15 cellular contexts compared by ENCODE assay signal in genomic region chr4:37964734-37965457, GRCh38. TPM values are rescaled to one million over a fixed set of nuclear protein-coding genes. Genes with fewer than 3 reads are reported as not detected.
DNase-seq lines count a peak whose midpoint lies in the region; ATAC-seq, FAIRE-seq and TF ChIP-seq lines count a peak whose summit lies in the region.
"Had no signal": no experiment of that assay in that cellular context is flagged by ENCODE, and none has a peak within 500 bp of the region (broad histone marks: within the 10 kb centered on the region; RNA-seq: fewer than 3 reads in every experiment).

No MANE protein-coding gene starts in this region.

- H3K36me3 Mint-ChIP-seq in stimulated activated naive CD8-positive, alpha-beta T cell treated with anti-CD3 and anti-CD28 coated beads, Interleukin-15, Interleukin-2, amounts not matched to agents 100 ng/mL and 50 ng/mL, for 24 hours (ENCODE audit: low read depth) = no peaks in the 10 kb centered on the region
- peaks cover 0 to 6% (median 5%) of the 10 kb centered on the region in 3 donors for H3K36me3 Mint-ChIP-seq in naive thymus-derived CD8-positive, alpha-beta T cell

- H3K27ac Mint-ChIP-seq in stimulated activated naive CD8-positive, alpha-beta T cell treated with anti-CD3 and anti-CD28 coated beads, Interleukin-15, Interleukin-2, amounts not matched to agents 100 ng/mL and 50 ng/mL, for 24 hours = peak overlapping the region; percentile 28
- no peak overlapping the region for H3K27ac Mint-ChIP-seq in stimulated activated naive CD8-positive, alpha-beta T cell treated with anti-CD3 and anti-CD28 coated beads, Interleukin-15, amount 100 ng/mL, for 72 hours
- peak overlapping the region in 4 of 10 donors; percentile 6 to 48 (median 20) for H3K27ac Mint-ChIP-seq in naive thymus-derived CD8-positive, alpha-beta T cell
- H3K27ac Mint-ChIP-seq: activated T-helper 1 cell treated with anti-CD3 and anti-CD28 coated beads, Interleukin-12 subunit alpha, Interleukin-12 subunit beta, Interleukin-2, Interleukin-4 antibody, amounts not matched to agents 30 ng/mL and 10 ng/mL and 1 ng/mL, durations not matched to agents 14 hours and 24 hours and 36 hours; T-cell had no signal

- no peak for TF ChIP-seq POLR2A in H54 (IDR thresholded peaks at IDR 0.05; ENCODE audit: low read depth, low read length)

- no peak for ATAC-seq in stimulated activated naive CD8-positive, alpha-beta T cell treated with anti-CD3 and anti-CD28 coated beads, Interleukin-15, Interleukin-2, amounts not matched to agents 100 U/mL and 50 U/mL, for 24 hours
- ATAC-seq in GM21825 (IDR thresholded peaks at IDR 0.05; ENCODE audit: unreplicated experiment) = peak; percentile 79
- ATAC-seq in HG03442 (IDR thresholded peaks at IDR 0.05; ENCODE audit: unreplicated experiment) = peak; percentile 69
- ATAC-seq in stimulated activated naive CD8-positive, alpha-beta T cell treated with anti-CD3 and anti-CD28 coated beads, Interleukin-15, amount 100 ng/mL, for 72 hours = peak; percentile 20
- no peak for ATAC-seq in naive thymus-derived CD8-positive, alpha-beta T cell
- ATAC-seq: esophagus mucosa, T-cell had no signal

- POLR2A ChIA-PET in naive thymus-derived CD8-positive, alpha-beta T cell (lab: Charles Lee) = no interaction called here

- H3K4me3 Mint-ChIP-seq in stimulated activated naive CD8-positive, alpha-beta T cell treated with anti-CD3 and anti-CD28 coated beads, Interleukin-15, Interleukin-2, amounts not matched to agents 100 ng/mL and 50 ng/mL, for 24 hours = no peak overlapping the region
- no peak overlapping the region for H3K4me3 Mint-ChIP-seq in stimulated activated naive CD8-positive, alpha-beta T cell treated with anti-CD3 and anti-CD28 coated beads, Interleukin-15, amount 100 ng/mL, for 72 hours
- no peak overlapping the region for H3K4me3 Mint-ChIP-seq in naive thymus-derived CD8-positive, alpha-beta T cell
- H3K4me3 Mint-ChIP-seq: activated T-helper 1 cell treated with anti-CD3 and anti-CD28 coated beads, Interleukin-12 subunit alpha, Interleukin-12 subunit beta, Interleukin-2, Interleukin-4 antibody, amounts not matched to agents 30 ng/mL and 10 ng/mL and 1 ng/mL, durations not matched to agents 14 hours and 24 hours and 36 hours; T-cell had no signal

- no peaks in the 10 kb centered on the region for H3K9me3 Mint-ChIP-seq in stimulated activated naive CD8-positive, alpha-beta T cell treated with anti-CD3 and anti-CD28 coated beads, Interleukin-15, Interleukin-2, amounts not matched to agents 100 ng/mL and 50 ng/mL, for 24 hours
- peaks cover 4 to 5% of the 10 kb centered on the region in 2 donors for H3K9me3 Mint-ChIP-seq in stimulated activated naive CD8-positive, alpha-beta T cell treated with anti-CD3 and anti-CD28 coated beads, Interleukin-15, amount 100 ng/mL, for 72 hours
- no peaks in the 10 kb centered on the region for H3K9me3 Mint-ChIP-seq in naive thymus-derived CD8-positive, alpha-beta T cell
- H3K9me3 Mint-ChIP-seq: activated T-helper 1 cell treated with anti-CD3 and anti-CD28 coated beads, Interleukin-12 subunit alpha, Interleukin-12 subunit beta, Interleukin-2, Interleukin-4 antibody, amounts not matched to agents 30 ng/mL and 10 ng/mL and 1 ng/mL, durations not matched to agents 14 hours and 24 hours and 36 hours; T-cell had no signal

- no peaks in the 10 kb centered on the region for H3K27me3 Mint-ChIP-seq in stimulated activated naive CD8-positive, alpha-beta T cell treated with anti-CD3 and anti-CD28 coated beads, Interleukin-15, Interleukin-2, amounts not matched to agents 100 ng/mL and 50 ng/mL, for 24 hours
- H3K27me3 Mint-ChIP-seq in stimulated activated naive CD8-positive, alpha-beta T cell treated with anti-CD3 and anti-CD28 coated beads, Interleukin-15, amount 100 ng/mL, for 72 hours = no peaks in the 10 kb centered on the region
- H3K27me3 Mint-ChIP-seq in naive thymus-derived CD8-positive, alpha-beta T cell = no peaks in the 10 kb centered on the region
- H3K27me3 Mint-ChIP-seq: T-cell had no signal

- no peak for DNase-seq in stimulated activated naive CD8-positive, alpha-beta T cell treated with anti-CD3 and anti-CD28 coated beads, Interleukin-15, Interleukin-2, amounts not matched to agents 100 U/mL and 50 U/mL, for 24 hours
- no peak for DNase-seq in stimulated activated naive CD8-positive, alpha-beta T cell treated with anti-CD3 and anti-CD28 coated beads, Interleukin-15, amount 100 ng/mL, for 72 hours
- DNase-seq in activated CD4-positive, alpha-beta T cell treated with anti-CD3 and anti-CD28 coated beads, Interleukin-2, amount 50 U/mL, for 48 hours = no peak
- no peak for DNase-seq in naive thymus-derived CD8-positive, alpha-beta T cell
- no peak for DNase-seq in H54 (ENCODE audit: insufficient read length, low spot score)
- DNase-seq: activated CD4-positive, alpha-beta T cell treated with anti-CD3 and anti-CD28 coated beads for 4 hours; GF-D8; H7; NCI-H1092; T-cell had no signal

- H3K4me1 Mint-ChIP-seq in stimulated activated naive CD8-positive, alpha-beta T cell treated with anti-CD3 and anti-CD28 coated beads, Interleukin-15, Interleukin-2, amounts not matched to agents 100 ng/mL and 50 ng/mL, for 24 hours (ENCODE audit: low read depth) = peaks cover 31% of the 10 kb centered on the region
- H3K4me1 Mint-ChIP-seq in stimulated activated naive CD8-positive, alpha-beta T cell treated with anti-CD3 and anti-CD28 coated beads, Interleukin-15, amount 100 ng/mL, for 72 hours = peaks cover 25% of the 10 kb centered on the region
- peaks cover 9 to 34% (median 23%) of the 10 kb centered on the region in 4 donors for H3K4me1 Mint-ChIP-seq in naive thymus-derived CD8-positive, alpha-beta T cell

- FAIRE-seq in H54 (lab: Jason Lieb, UNC) = no peak

RNA-seq across cellular contexts. Expression of gene PTTG2, which starts 4.7 kb away (rescaled TPM):
- total RNA-seq in naive thymus-derived CD8-positive, alpha-beta T cell = 1 to 10 TPM; 1.6 to 1.7 TPM
- polyA plus RNA-seq in naive thymus-derived CD8-positive, alpha-beta T cell = not detected
- total RNA-seq: H7 had no signal

Comparison
In these comparisons a context has a peak if more than half of its experiments do, and no peak if none do; other contexts are left out.
1. ATAC-seq: peak in GM21825 (single experiment), HG03442 (single experiment) and stimulated activated naive CD8-positive, alpha-beta T cell treated with anti-CD3 and anti-CD28 coated beads, Interleukin-15, amount 100 ng/mL, for 72 hours (single experiment); none in stimulated activated naive CD8-positive, alpha-beta T cell treated with anti-CD3 and anti-CD28 coated beads, Interleukin-15, Interleukin-2, amounts not matched to agents 100 U/mL and 50 U/mL, for 24 hours (single experiment) and naive thymus-derived CD8-positive, alpha-beta T cell (0 of 2).